ENCODE assay signal across 8 cellular contexts in genomic region chr1:24364975-24365678, GRCh38. TPM values are rescaled to one million over a fixed set of nuclear protein-coding genes. Genes with fewer than 3 reads are reported as not detected.
A peak's percentile ranks its signal among the peaks of the same experiment; 100 is the strongest.
DNase-seq lines count a peak whose midpoint lies in the region; ATAC-seq and TF ChIP-seq lines count a peak whose summit lies in the region.

No MANE protein-coding gene starts in this region.

- H3K4me1 Mint-ChIP-seq in T-helper 17 cell (no peaks in the 10 kb centered on the region), type B pancreatic cell (ENCODE audit: unreplicated experiment) (peaks cover 38% of the 10 kb centered on the region)

- no peaks in the 10 kb centered on the region for H3K36me3 Mint-ChIP-seq in T-helper 17 cell (ENCODE audit: low read depth)
- peaks cover 4% of the 10 kb centered on the region for H3K36me3 Mint-ChIP-seq in type B pancreatic cell

- H3K4me3 ChIP-seq in GM12864 (ENCODE audit: low read depth, low read length) (no peak overlapping the region), HAP-1 (no peak overlapping the region)

- TF ChIP-seq CTCF in GM12864 (IDR thresholded peaks at IDR 0.05; ENCODE audit: low read depth, low read length, missing control alignments) (no peak), type B pancreatic cell (conservative IDR thresholded peaks at IDR 0.05) (no peak)

- DNase-seq in GM12864 (ENCODE audit: low read depth) (peak; percentile 39), T-helper 17 cell (no peak), fibroblast of peridontal ligament (ENCODE audit: extremely low read depth) (peak; percentile 91), type B pancreatic cell (ENCODE audit: extremely low spot score, unreplicated experiment) (no peak), RPMI8226 (no peak), HAP-1 (ENCODE audit: low spot score in 2 of 2) (no peak)

- no peaks in the 10 kb centered on the region for H3K36me3 ChIP-seq in HAP-1 (replicated peaks)

- ATAC-seq in HG02798 (IDR thresholded peaks at IDR 0.05; ENCODE audit: poor library complexity, unreplicated experiment) = peak; percentile 55
- peak; percentile 21 for ATAC-seq in T-helper 17 cell
- ATAC-seq in HG03108 (IDR thresholded peaks at IDR 0.05; ENCODE audit: unreplicated experiment) = no peak

- H3K27ac Mint-ChIP-seq in T-helper 17 cell = no peak overlapping the region
- H3K27ac Mint-ChIP-seq in type B pancreatic cell = peak overlapping the region; percentile 86

- H3K9me3 ChIP-seq in T-helper 17 cell (ENCODE audit: control insufficient read depth, low read length, poor library complexity, severe bottlenecking) = no peaks in the 10 kb centered on the region
- H3K9me3 ChIP-seq in HAP-1 = no peaks in the 10 kb centered on the region

- no peak overlapping the region for H3K4me3 Mint-ChIP-seq in T-helper 17 cell
- H3K4me3 Mint-ChIP-seq in type B pancreatic cell = no peak overlapping the region

- in situ Hi-C loops in HAP-1 (cut with MboI; ENCODE audit: low sequenced_read_pairs) = no loop called here

- no peaks in the 10 kb centered on the region for H3K27me3 ChIP-seq in HAP-1 (ENCODE audit: low read depth)

- no peaks in the 10 kb centered on the region for H3K9me3 Mint-ChIP-seq in type B pancreatic cell

- H3K4me1 ChIP-seq in HAP-1 = no peaks in the 10 kb centered on the region; the same call in 1 of the 2 replicates

- H3K27me3 Mint-ChIP-seq in T-helper 17 cell (no peaks in the 10 kb centered on the region), type B pancreatic cell (no peaks in the 10 kb centered on the region)

RNA-seq across cellular contexts. Expression of gene GRHL3, which starts 46.0 kb away (rescaled TPM):
- total RNA-seq in T-helper 17 cell = not detected
- 70.6 and 194 TPM in 2 replicates for total RNA-seq in type B pancreatic cell (ENCODE audit: low replicate concordance)

RNA-seq across cellular contexts. Expression of gene STPG1, which starts 48.5 kb away (rescaled TPM):
- total RNA-seq in T-helper 17 cell = 1 to 10 TPM; 2.5 to 3.6 TPM
- total RNA-seq in type B pancreatic cell (ENCODE audit: low replicate concordance) = 7.2 and 8.7 TPM in 2 replicates

RNA-seq across cellular contexts. Expression of gene NIPAL3, which starts 50.5 kb away (rescaled TPM):
- total RNA-seq in T-helper 17 cell = 10 to 100 TPM; 32.9 to 41.7 TPM
- total RNA-seq in type B pancreatic cell (ENCODE audit: low replicate concordance) = 17.5 and 21.3 TPM in 2 replicates

Comparison
In these comparisons a context has a peak if more than half of its experiments do, and no peak if none do; other contexts are left out.
1. DNase-seq: peak in GM12864 (single experiment) and fibroblast of peridontal ligament (single experiment); none in T-helper 17 cell (0 of 3), type B pancreatic cell (single experiment), RPMI8226 (single experiment) and HAP-1 (0 of 2).
2. RNA of gene GRHL3, which starts 46.0 kb away (total RNA-seq): 70.6 to 194 TPM in type B pancreatic cell; not detected in T-helper 17 cell; every median in the first group is over 10 times any median in the second.